ENCODE assay signal across 12 cellular contexts in genomic region chr21:43195131-43196021, GRCh38. TPM values are rescaled to one million over a fixed set of nuclear protein-coding genes. Genes with fewer than 3 reads are reported as not detected.
DNase-seq lines count a peak whose midpoint lies in the region; ATAC-seq and TF ChIP-seq lines count a peak whose summit lies in the region.
"Had no signal": no experiment of that assay in that cellular context is flagged by ENCODE, and none has a peak within 500 bp of the region (broad histone marks: within the 10 kb centered on the region; RNA-seq: fewer than 3 reads in every experiment).

No MANE protein-coding gene starts in this region.

- no peak overlapping the region for H3K4me3 ChIP-seq in suprapubic skin
- H3K4me3 ChIP-seq: uterus had no signal

- H3K27me3 Mint-ChIP-seq in activated CD4-positive, alpha-beta T cell treated with anti-CD3 and anti-CD28 coated beads for 36 hours = no peaks in the 10 kb centered on the region

- peaks cover 6% of the 10 kb centered on the region for H3K4me1 Mint-ChIP-seq in activated CD4-positive, alpha-beta T cell treated with anti-CD3 and anti-CD28 coated beads for 36 hours

- H3K36me3 Mint-ChIP-seq in activated CD4-positive, alpha-beta T cell treated with anti-CD3 and anti-CD28 coated beads for 36 hours (ENCODE audit: low read depth) = no peaks in the 10 kb centered on the region

- peaks cover 2% of the 10 kb centered on the region for H3K9me3 ChIP-seq in suprapubic skin
- H3K9me3 ChIP-seq: uterus had no signal

- no peak overlapping the region for H3K27ac Mint-ChIP-seq in activated CD4-positive, alpha-beta T cell treated with anti-CD3 and anti-CD28 coated beads for 36 hours

- H3K4me1 ChIP-seq in foreskin keratinocyte = peaks cover 49% of the 10 kb centered on the region
- H3K4me1 ChIP-seq in suprapubic skin = peaks cover 66% of the 10 kb centered on the region
- H3K4me1 ChIP-seq: uterus had no signal

- no peak for TF ChIP-seq CTCF in foreskin keratinocyte (conservative IDR thresholded peaks at IDR 0.05)
- TF ChIP-seq CTCF in suprapubic skin (IDR thresholded peaks at IDR 0.05) = no peak

- WGBS in suprapubic skin = 74% methylated on average over 27 of the region's 32 CpGs

- H3K27me3 ChIP-seq in foreskin keratinocyte = no peaks in the 10 kb centered on the region
- no peaks in the 10 kb centered on the region for H3K27me3 ChIP-seq in suprapubic skin
- H3K27me3 ChIP-seq: uterus had no signal

- ATAC-seq in activated CD4-positive, alpha-beta T cell treated with anti-CD3 and anti-CD28 coated beads for 36 hours = no peak
- ATAC-seq in foreskin keratinocyte (no peak), GM18909 (IDR thresholded peaks at IDR 0.05; ENCODE audit: poor library complexity, unreplicated experiment) (no peak)
- ATAC-seq: Panc1 had no signal

- no peaks in the 10 kb centered on the region for H3K36me3 ChIP-seq in suprapubic skin
- H3K36me3 ChIP-seq: uterus had no signal

- TF ChIP-seq EP300 in suprapubic skin (IDR thresholded peaks at IDR 0.05) = no peak

- H3K27ac ChIP-seq in foreskin keratinocyte (peak overlapping the region; percentile 86), suprapubic skin (peak overlapping the region; percentile 87)
- H3K27ac ChIP-seq: uterus had no signal

- peak; percentile 3 for DNase-seq in activated CD4-positive, alpha-beta T cell treated with anti-CD3 and anti-CD28 coated beads for 1 hour
- no peak for DNase-seq in activated CD4-positive, alpha-beta T cell treated with anti-CD3 and anti-CD28 coated beads for 36 hours
- DNase-seq in foreskin keratinocyte (no peak), myocyte (ENCODE audit: low read depth) (peak; percentile 81), suprapubic skin (ENCODE audit: low spot score in 2 of 2) (peak; percentile 60 to 77), anterior cingulate cortex (lab: John Stamatoyannopoulos, UW) (no peak), DMS79 (lab: John Stamatoyannopoulos, UW) (no peak)
- DNase-seq: activated gamma-delta T cell, DMS153 had no signal

- POLR2A ChIA-PET in activated CD4-positive, alpha-beta T cell treated with anti-CD3 and anti-CD28 coated beads for 36 hours (lab: Charles Lee) = no interaction called here

- intact Hi-C loops in activated CD4-positive, alpha-beta T cell treated with anti-CD3 and anti-CD28 coated beads for 36 hours (cut with DNase I, micrococcal nuclease) = no loop called here

- no peak for TF ChIP-seq POLR2A in suprapubic skin (IDR thresholded peaks at IDR 0.05)

- peaks cover 8% of the 10 kb centered on the region for H3K9me3 Mint-ChIP-seq in activated CD4-positive, alpha-beta T cell treated with anti-CD3 and anti-CD28 coated beads for 36 hours (ENCODE audit: low read depth)

- no peak overlapping the region for H3K4me3 Mint-ChIP-seq in activated CD4-positive, alpha-beta T cell treated with anti-CD3 and anti-CD28 coated beads for 36 hours

- CTCF ChIA-PET in activated CD4-positive, alpha-beta T cell treated with anti-CD3 and anti-CD28 coated beads for 36 hours (lab: Charles Lee) = no interaction called here

RNA-seq across cellular contexts. Expression of gene CRYAA, which starts 26.6 kb away (rescaled TPM):
- total RNA-seq in activated CD4-positive, alpha-beta T cell treated with anti-CD3 and anti-CD28 coated beads for 36 hours = not detected
- not detected in 2 replicates for total RNA-seq in foreskin keratinocyte
- polyA plus RNA-seq in foreskin keratinocyte = not detected in 2 replicates
- not detected in 2 replicates for total RNA-seq in myocyte
- not detected for polyA plus RNA-seq in myocyte (2012)
- total RNA-seq in suprapubic skin = not detected
- total RNA-seq: uterus had no signal

Comparison
In these comparisons a context has a peak if more than half of its experiments do, and no peak if none do; other contexts are left out.
1. DNase-seq: peak in activated CD4-positive, alpha-beta T cell treated with anti-CD3 and anti-CD28 coated beads for 1 hour (single experiment), myocyte (single experiment) and suprapubic skin (2 of 2); none in activated CD4-positive, alpha-beta T cell treated with anti-CD3 and anti-CD28 coated beads for 36 hours (single experiment), foreskin keratinocyte (0 of 2), anterior cingulate cortex (0 of 58) and DMS79 (single experiment).